Comparison of ENCODE assay signal across 8 cellular contexts in genomic region chr15:32717290-32718081, GRCh38. TPM values are rescaled to one million over a fixed set of nuclear protein-coding genes. Genes with fewer than 3 reads are reported as not detected.
DNase-seq lines count a peak whose midpoint lies in the region; ATAC-seq and TF ChIP-seq lines count a peak whose summit lies in the region.

GREM1 (plus strand) TSS chr15:32718004; CDS start chr15:32730691, 12,687 bp downstream.

- no peaks in the 10 kb centered on the region for H3K36me3 ChIP-seq in thyroid gland

- TF ChIP-seq CTCF in choroid plexus epithelial cell (conservative IDR thresholded peaks at IDR 0.05; ENCODE audit: low read depth, low read length) (no peak), thyroid gland (IDR thresholded peaks at IDR 0.05) (no peak)

- H3K4me3 Mint-ChIP-seq in activated T-cell treated with anti-CD3 and anti-CD28 coated beads, Interleukin-2, amount 50 U/mL, for 24 hours: peak within 1 kb of the TSS; percentile 53
- peak within 1 kb of the TSS; percentile 46 for H3K4me3 Mint-ChIP-seq in memory B cell

- H3K9me3 ChIP-seq in thyroid gland: no peaks in the 10 kb centered on the region

- H3K27me3 ChIP-seq in thyroid gland: peaks cover 16% of the 10 kb centered on the region

- peaks cover 15 to 25% of the 10 kb centered on the region in 2 donors for H3K4me1 ChIP-seq in thyroid gland

- WGBS in thyroid gland, 2 donors: 2 to 4% methylated on average over 20 to 25 of the region's 89 CpGs

- H3K9me3 Mint-ChIP-seq in activated T-cell treated with anti-CD3 and anti-CD28 coated beads, Interleukin-2, amount 50 U/mL, for 24 hours: no peaks in the 10 kb centered on the region
- no peaks in the 10 kb centered on the region for H3K9me3 Mint-ChIP-seq in memory B cell

- H3K27ac Mint-ChIP-seq in activated T-cell treated with anti-CD3 and anti-CD28 coated beads, Interleukin-2, amount 50 U/mL, for 24 hours: peak within 1 kb of the TSS; percentile 41
- H3K27ac Mint-ChIP-seq in memory B cell: peak within 1 kb of the TSS; percentile 9

- no peak within 1 kb of the TSS for H3K27ac ChIP-seq in thyroid gland

- TF ChIP-seq POLR2A in thyroid gland (IDR thresholded peaks at IDR 0.05): no peak

- H3K27me3 Mint-ChIP-seq in activated T-cell treated with anti-CD3 and anti-CD28 coated beads, Interleukin-2, amount 50 U/mL, for 24 hours: peaks cover 88% of the 10 kb centered on the region
- peaks cover 17% of the 10 kb centered on the region for H3K27me3 Mint-ChIP-seq in memory B cell

- H3K36me3 Mint-ChIP-seq in activated T-cell treated with anti-CD3 and anti-CD28 coated beads, Interleukin-2, amount 50 U/mL, for 24 hours (ENCODE audit: low read depth): no peaks in the 10 kb centered on the region
- H3K36me3 Mint-ChIP-seq in memory B cell: no peaks in the 10 kb centered on the region

- no peak for DNase-seq in activated T-cell treated with anti-CD3 and anti-CD28 coated beads, Interleukin-2, amount 50 U/mL, for 24 hours
- DNase-seq in activated T-cell treated with anti-CD3 and anti-CD28 coated beads, Interleukin-2, amount 50 U/mL, for 1 hour: no peak
- DNase-seq in choroid plexus epithelial cell (ENCODE audit: low read depth) (peak; percentile 68), memory B cell (ENCODE audit: low spot score in 2 of 2) (no peak), thyroid gland (no peak), NCI-H1092 (lab: John Stamatoyannopoulos, UW) (no peak)
- DNase-seq in stimulated activated CD4-positive, alpha-beta T cell treated with anti-CD3 and anti-CD28 coated beads, Interleukin-1b, Interleukin-23, amount 100 ng/mL, for 48 hours: no peak

- H3K4me3 ChIP-seq in choroid plexus epithelial cell (ENCODE audit: low read depth, low read length) (peak within 1 kb of the TSS; percentile 72), thyroid gland (replicated peaks in 1 of 3) (peak within 1 kb of the TSS in 2 of 3 donors; percentile 0 to 33)

- no peak for ATAC-seq in memory B cell (ENCODE audit: low read depth)
- ATAC-seq in HG02870 (IDR thresholded peaks at IDR 0.05; ENCODE audit: unreplicated experiment): no peak

- intact Hi-C loops in thyroid gland (cut with DNase I): no loop called here

- peaks cover 23% of the 10 kb centered on the region for H3K4me1 Mint-ChIP-seq in activated T-cell treated with anti-CD3 and anti-CD28 coated beads, Interleukin-2, amount 50 U/mL, for 24 hours (ENCODE audit: low read depth)
- peaks cover 20% of the 10 kb centered on the region for H3K4me1 Mint-ChIP-seq in memory B cell

RNA-seq across cellular contexts. Expression of gene GREM1, which starts in this region (rescaled TPM):
- total RNA-seq in thyroid gland: 1 to 10 TPM in 2 of 4 donors, under 1 TPM in 1, not detected in 1; 0.44 to 7.8 (median 3.2) TPM
